Comparison of ENCODE assay signal across 13 cellular contexts in genomic region chr16:31467151-31467550, GRCh38. TPM values are rescaled to one million over a fixed set of nuclear protein-coding genes. Genes with fewer than 3 reads are reported as not detected.
A peak's percentile ranks its signal among the peaks of the same experiment; 100 is the strongest.
DNase-seq lines count a peak whose midpoint lies in the region; ATAC-seq and TF ChIP-seq lines count a peak whose summit lies in the region.
"Had no signal": no experiment of that assay in that cellular context is flagged by ENCODE, and none has a peak within 500 bp of the region (broad histone marks: within the 10 kb centered on the region; RNA-seq: fewer than 3 reads in every experiment).

No MANE protein-coding gene starts in this region.

- peaks cover 6% of the 10 kb centered on the region for H3K27me3 Mint-ChIP-seq in glutamatergic neuron (ENCODE audit: unreplicated experiment)

- no peak for TF ChIP-seq CTCF in glutamatergic neuron (IDR thresholded peaks at IDR 0.05; ENCODE audit: partially characterized antibody, unreplicated experiment)

- no peak overlapping the region for H3K4me3 Mint-ChIP-seq in glutamatergic neuron (ENCODE audit: unreplicated experiment)

- no peaks in the 10 kb centered on the region for H3K9me3 ChIP-seq in mesodermal cell (ENCODE audit: control insufficient read depth, low read length)

- H3K27ac ChIP-seq in mesodermal cell (ENCODE audit: low read depth, low read length, severe bottlenecking) = peak overlapping the region; percentile 36

- H3K36me3 ChIP-seq in H7 (replicated peaks; ENCODE audit: control insufficient read depth, insufficient read depth, low read length) (no peaks in the 10 kb centered on the region; the same call in 1 of the 2 replicates), mesodermal cell (ENCODE audit: control insufficient read depth, insufficient read depth, low read length) (peaks cover 39% of the 10 kb centered on the region)

- peaks cover 4% of the 10 kb centered on the region for H3K4me1 ChIP-seq in mesodermal cell (ENCODE audit: control insufficient read depth, insufficient read depth, low read length, poor library complexity, severe bottlenecking)

- no peak for ATAC-seq in HG03045 (IDR thresholded peaks at IDR 0.05; ENCODE audit: unreplicated experiment)
- ATAC-seq: sciatic nerve had no signal

- peaks cover 1% of the 10 kb centered on the region; the same call in 1 of the 2 replicates for H3K27me3 ChIP-seq in H7 (ENCODE audit: control insufficient read depth, insufficient read depth, low read length)

- DNase-seq in EH (ENCODE audit: low read depth) (peak; percentile 51), H7 (peak; percentile 18), M059J (ENCODE audit: low read depth) (peak; percentile 51), NCI-H524 (lab: John Stamatoyannopoulos, UW) (no peak), glutamatergic neuron (no peak), NCI-H146 treated with DMSO at 0.1 percent for 48 hours (lab: John Stamatoyannopoulos, UW; ENCODE audit: unreplicated experiment) (no peak)
- DNase-seq: Calu3; cortex of kidney; stimulated activated CD8-positive, alpha-beta memory T cell treated with anti-CD3 and anti-CD28 coated beads, Interleukin-4, amount 100 ng/mL, for 48 hours had no signal

- WGBS in mesodermal cell (ENCODE audit: insufficient coverage in 2 of 2), 2 experiments = 74 to 95% methylated on average over 2 of the region's 2 CpGs

- H3K27ac Mint-ChIP-seq in glutamatergic neuron (ENCODE audit: unreplicated experiment) = no peak overlapping the region

- H3K4me1 Mint-ChIP-seq in glutamatergic neuron (ENCODE audit: low read depth, unreplicated experiment) = peaks cover 8% of the 10 kb centered on the region

- H3K4me3 ChIP-seq in H7 (ENCODE audit: insufficient read depth, low read depth, low read length) = no peak overlapping the region
- H3K4me3 ChIP-seq in mesodermal cell (ENCODE audit: extremely low read depth, insufficient read depth, low read length, poor library complexity, severe bottlenecking) = no peak overlapping the region
- H3K4me3 ChIP-seq: lung had no signal

- peaks cover 4% of the 10 kb centered on the region for H3K9me3 Mint-ChIP-seq in glutamatergic neuron (ENCODE audit: unreplicated experiment)

- peaks cover 4% of the 10 kb centered on the region for H3K36me3 Mint-ChIP-seq in glutamatergic neuron (ENCODE audit: unreplicated experiment)

RNA-seq across cellular contexts. Expression of gene TGFB1I1, which starts 4.8 kb away (rescaled TPM):
- 3.0 and 3.1 TPM in 2 replicates for total RNA-seq in H7 (2014; rRNA removed; shearing (Covaris generic))
- total RNA-seq in M059J (2014; rRNA removed; shearing (Covaris generic)) = 32.8 and 37.5 TPM in 2 replicates
- 59.4 TPM for polyA plus RNA-seq in mesodermal cell (2013, experiment 1 of 2)
- polyA plus RNA-seq in mesodermal cell (2013, experiment 2 of 2) = 52.1 TPM
- 19.2 TPM for total RNA-seq in glutamatergic neuron (ENCODE audit: unreplicated experiment)

RNA-seq across cellular contexts. Expression of gene ARMC5, which starts 7.8 kb away (rescaled TPM):
- 8.0 and 11.6 TPM in 2 replicates for total RNA-seq in H7 (2014; rRNA removed; shearing (Covaris generic))
- 8.6 and 17.7 TPM in 2 replicates for total RNA-seq in M059J (2014; rRNA removed; shearing (Covaris generic))
- 7.2 TPM for polyA plus RNA-seq in mesodermal cell (2013, experiment 1 of 2)
- 5.8 TPM for polyA plus RNA-seq in mesodermal cell (2013, experiment 2 of 2)
- 15.8 TPM for total RNA-seq in glutamatergic neuron (ENCODE audit: unreplicated experiment)

RNA-seq across cellular contexts. Expression of gene SLC5A2, which starts 15.8 kb away (rescaled TPM):
- 0.26 and 0.45 TPM in 2 replicates for total RNA-seq in H7 (2014; rRNA removed; shearing (Covaris generic))
- total RNA-seq in M059J (2014; rRNA removed; shearing (Covaris generic)) = 0.10 TPM in 1 of 2 replicates, not detected in the other
- not detected for polyA plus RNA-seq in mesodermal cell (2013, experiment 1 of 2)
- polyA plus RNA-seq in mesodermal cell (2013, experiment 2 of 2) = not detected
- not detected for total RNA-seq in glutamatergic neuron (ENCODE audit: unreplicated experiment)
- total RNA-seq: sciatic nerve had no signal

RNA-seq across cellular contexts. Expression of gene ZNF843, which starts 24.6 kb away (rescaled TPM):
- total RNA-seq in H7 (2014; rRNA removed; shearing (Covaris generic)) = 0.17 and 0.33 TPM in 2 replicates
- 0.25 TPM in 1 of 2 replicates, not detected in the other for total RNA-seq in M059J (2014; rRNA removed; shearing (Covaris generic))
- polyA plus RNA-seq in mesodermal cell (2013, experiment 1 of 2) = 2.1 TPM
- polyA plus RNA-seq in mesodermal cell (2013, experiment 2 of 2) = 1.2 TPM
- 1.1 TPM for total RNA-seq in glutamatergic neuron (ENCODE audit: unreplicated experiment)
- total RNA-seq: Calu3 had no signal

RNA-seq across cellular contexts. Expression of gene COX6A2, which starts 39.0 kb away (rescaled TPM):
- total RNA-seq in H7 (2014; rRNA removed; shearing (Covaris generic)) = not detected in 2 replicates
- total RNA-seq in M059J (2014; rRNA removed; shearing (Covaris generic)) = not detected in 2 replicates
- not detected for polyA plus RNA-seq in mesodermal cell (2013, experiment 1 of 2)
- polyA plus RNA-seq in mesodermal cell (2013, experiment 2 of 2) = not detected
- total RNA-seq in glutamatergic neuron (ENCODE audit: unreplicated experiment) = not detected
- total RNA-seq: Calu3, lung, sciatic nerve had no signal
- polyA plus RNA-seq: lung had no signal

Comparison
In these comparisons a context has a peak if more than half of its experiments do, and no peak if none do; other contexts are left out.
1. DNase-seq: peak in EH (single experiment), H7 (single experiment) and M059J (single experiment); none in NCI-H524 (0 of 2), glutamatergic neuron (single experiment) and NCI-H146 treated with DMSO at 0.1 percent for 48 hours (single experiment).